In the genomic region with DNA sequence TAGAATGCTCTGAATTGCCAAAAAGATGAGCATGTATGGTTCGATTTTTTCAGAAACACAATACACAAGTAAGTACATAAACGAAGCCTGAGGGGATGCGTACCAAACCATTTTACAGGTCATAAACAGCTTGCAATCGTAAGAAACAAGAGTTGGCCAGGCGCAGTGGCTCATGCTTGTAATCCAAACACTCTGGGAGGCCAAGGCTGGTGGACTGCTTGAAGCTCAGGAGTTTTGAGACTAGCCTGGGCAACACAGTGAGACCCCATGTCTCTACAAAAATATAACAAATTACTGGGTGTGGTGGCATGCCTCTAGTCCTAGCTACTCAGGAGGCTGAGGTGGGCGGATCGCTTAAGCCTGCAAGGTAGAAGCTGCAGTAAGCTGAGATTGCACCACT, we compare ENCODE assay signal across 1 cellular context.
TF ChIP-seq lines count a peak whose summit lies in the region.

No MANE protein-coding gene starts in this region.

TF ChIP-seq in A549, 52 proteins besides CTCF, POLR2A, EP300 and RAD21 (continued from another document):
- TF ChIP-seq, protein P1, sequence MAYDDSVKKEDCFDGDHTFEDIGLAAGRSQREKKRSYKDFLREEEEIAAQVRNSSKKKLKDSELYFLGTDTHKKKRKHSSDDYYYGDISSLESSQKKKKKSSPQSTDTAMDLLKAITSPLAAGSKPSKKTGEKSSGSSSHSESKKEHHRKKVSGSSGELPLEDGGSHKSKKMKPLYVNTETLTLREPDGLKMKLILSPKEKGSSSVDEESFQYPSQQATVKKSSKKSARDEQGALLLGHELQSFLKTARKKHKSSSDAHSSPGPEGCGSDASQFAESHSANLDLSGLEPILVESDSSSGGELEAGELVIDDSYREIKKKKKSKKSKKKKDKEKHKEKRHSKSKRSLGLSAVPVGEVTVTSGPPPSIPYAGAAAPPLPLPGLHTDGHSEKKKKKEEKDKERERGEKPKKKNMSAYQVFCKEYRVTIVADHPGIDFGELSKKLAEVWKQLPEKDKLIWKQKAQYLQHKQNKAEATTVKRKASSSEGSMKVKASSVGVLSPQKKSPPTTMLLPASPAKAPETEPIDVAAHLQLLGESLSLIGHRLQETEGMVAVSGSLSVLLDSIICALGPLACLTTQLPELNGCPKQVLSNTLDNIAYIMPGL (CRISPR knock-in tag; IDR thresholded peaks at IDR 0.05; ENCODE audit: borderline replicate concordance): no peak
- no peak for TF ChIP-seq EHF (CRISPR knock-in tag; IDR thresholded peaks at IDR 0.05)
- TF ChIP-seq, protein P2, sequence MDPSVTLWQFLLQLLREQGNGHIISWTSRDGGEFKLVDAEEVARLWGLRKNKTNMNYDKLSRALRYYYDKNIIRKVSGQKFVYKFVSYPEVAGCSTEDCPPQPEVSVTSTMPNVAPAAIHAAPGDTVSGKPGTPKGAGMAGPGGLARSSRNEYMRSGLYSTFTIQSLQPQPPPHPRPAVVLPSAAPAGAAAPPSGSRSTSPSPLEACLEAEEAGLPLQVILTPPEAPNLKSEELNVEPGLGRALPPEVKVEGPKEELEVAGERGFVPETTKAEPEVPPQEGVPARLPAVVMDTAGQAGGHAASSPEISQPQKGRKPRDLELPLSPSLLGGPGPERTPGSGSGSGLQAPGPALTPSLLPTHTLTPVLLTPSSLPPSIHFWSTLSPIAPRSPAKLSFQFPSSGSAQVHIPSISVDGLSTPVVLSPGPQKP (IDR thresholded peaks at IDR 0.05; ENCODE audit: low read depth, low read length): no peak
